23 cellular contexts compared by ENCODE assay signal in the genomic region with DNA sequence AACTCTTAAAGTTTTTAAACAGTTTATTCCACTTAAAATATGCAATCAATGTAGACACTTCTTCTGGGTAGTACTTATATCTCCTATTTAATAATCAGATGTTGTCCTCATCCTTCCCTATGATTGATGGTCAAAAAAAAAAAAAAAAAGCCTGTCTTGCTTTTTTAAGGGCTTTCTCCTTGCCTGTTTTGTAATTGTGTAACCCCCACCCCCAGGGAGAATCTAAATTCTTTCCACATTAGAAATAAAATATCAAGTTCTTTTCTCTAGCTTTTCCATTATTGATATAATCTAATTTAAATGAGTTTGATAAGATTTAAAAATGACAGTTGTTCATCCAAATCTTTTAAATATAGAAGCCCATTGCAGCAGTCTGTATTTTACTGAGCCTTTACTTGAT.
"Had no signal": no experiment of that assay in that cellular context is flagged by ENCODE, and none has a peak within 500 bp of the region (broad histone marks: within the 10 kb centered on the region; RNA-seq: fewer than 3 reads in every experiment).

No MANE protein-coding gene starts in this region.

- DNase-seq: cerebellar nuclear complex; effector CD4-positive, alpha-beta T cell; endodermal cell; foreskin fibroblast; heart left ventricle; hippocampal formation; left colon; left ventricle myocardium superior; mammary epithelial cell; mucosa of descending colon; naive thymus-derived CD8-positive, alpha-beta T cell; nucleus accumbens; pancreas; right cardiac atrium; stimulated activated CD4-positive, alpha-beta T cell treated with anti-CD3 and anti-CD28 coated beads, Interleukin-4, amount 100 ng/mL, for 1 hour; stimulated activated CD8-positive, alpha-beta memory T cell treated with anti-CD3 and anti-CD28 coated beads, Interleukin-4, amount 100 ng/mL, for 48 hours; testis; trophoblast cell had no signal

- H3K4me2 ChIP-seq: neural progenitor cell had no signal

- H3K27ac ChIP-seq: heart left ventricle, neural progenitor cell, pancreas, testis had no signal

- H3K4me1 ChIP-seq: neural progenitor cell, pancreas, testis had no signal

- H3K36me3 ChIP-seq: heart left ventricle, neural progenitor cell, pancreas had no signal

- H2AFZ ChIP-seq: neural progenitor cell had no signal

- H3K27ac Mint-ChIP-seq: endodermal cell; naive thymus-derived CD8-positive, alpha-beta T cell; neural progenitor cell; progenitor cell of endocrine pancreas; stimulated activated effector memory CD8-positive, alpha-beta T cell treated with anti-CD3 and anti-CD28 coated beads, Interleukin-12 subunit alpha, Interleukin-12 subunit beta, amount 100 ng/mL, for 72 hours; stimulated activated naive CD8-positive, alpha-beta T cell treated with anti-CD3 and anti-CD28 coated beads, Interleukin-15, Interleukin-2, amounts not matched to agents 100 ng/mL and 50 ng/mL, for 24 hours had no signal

- H3K27me3 Mint-ChIP-seq: naive thymus-derived CD8-positive, alpha-beta T cell; progenitor cell of endocrine pancreas; stimulated activated naive CD8-positive, alpha-beta T cell treated with anti-CD3 and anti-CD28 coated beads, Interleukin-15, Interleukin-2, amounts not matched to agents 100 ng/mL and 50 ng/mL, for 24 hours had no signal

- H3K9me3 ChIP-seq: heart left ventricle, mucosa of descending colon, pancreas, testis had no signal

- H3K9me3 Mint-ChIP-seq: endodermal cell; neural progenitor cell; stimulated activated naive CD8-positive, alpha-beta T cell treated with anti-CD3 and anti-CD28 coated beads, Interleukin-15, Interleukin-2, amounts not matched to agents 100 ng/mL and 50 ng/mL, for 24 hours had no signal

- H3K4me3 Mint-ChIP-seq: endodermal cell; naive thymus-derived CD8-positive, alpha-beta T cell; neural progenitor cell; stimulated activated effector memory CD8-positive, alpha-beta T cell treated with anti-CD3 and anti-CD28 coated beads, Interleukin-12 subunit alpha, Interleukin-12 subunit beta, amount 100 ng/mL, for 72 hours; stimulated activated naive CD8-positive, alpha-beta T cell treated with anti-CD3 and anti-CD28 coated beads, Interleukin-15, Interleukin-2, amounts not matched to agents 100 ng/mL and 50 ng/mL, for 24 hours had no signal

- H3K36me3 Mint-ChIP-seq: naive thymus-derived CD8-positive, alpha-beta T cell; neural progenitor cell; stimulated activated effector memory CD8-positive, alpha-beta T cell treated with anti-CD3 and anti-CD28 coated beads, Interleukin-12 subunit alpha, Interleukin-12 subunit beta, amount 100 ng/mL, for 72 hours had no signal

- ATAC-seq: heart left ventricle; left colon; left ventricle myocardium superior; mucosa of descending colon; naive thymus-derived CD8-positive, alpha-beta T cell; pancreas; right cardiac atrium; stimulated activated effector memory CD8-positive, alpha-beta T cell treated with anti-CD3 and anti-CD28 coated beads, Interleukin-12 subunit alpha, Interleukin-12 subunit beta, amount 100 ng/mL, for 72 hours had no signal

- H3K27me3 ChIP-seq: heart left ventricle, neural progenitor cell, pancreas, testis had no signal

- H3K4me3 ChIP-seq: coronary artery, heart left ventricle, mucosa of descending colon, neural progenitor cell, pancreas, testis had no signal

- H3K9ac ChIP-seq: neural progenitor cell had no signal

- H3K4me1 Mint-ChIP-seq: naive thymus-derived CD8-positive, alpha-beta T cell; stimulated activated effector memory CD8-positive, alpha-beta T cell treated with anti-CD3 and anti-CD28 coated beads, Interleukin-12 subunit alpha, Interleukin-12 subunit beta, amount 100 ng/mL, for 72 hours had no signal
